Comparison of ENCODE assay signal across 1 cellular context in the genomic region with DNA sequence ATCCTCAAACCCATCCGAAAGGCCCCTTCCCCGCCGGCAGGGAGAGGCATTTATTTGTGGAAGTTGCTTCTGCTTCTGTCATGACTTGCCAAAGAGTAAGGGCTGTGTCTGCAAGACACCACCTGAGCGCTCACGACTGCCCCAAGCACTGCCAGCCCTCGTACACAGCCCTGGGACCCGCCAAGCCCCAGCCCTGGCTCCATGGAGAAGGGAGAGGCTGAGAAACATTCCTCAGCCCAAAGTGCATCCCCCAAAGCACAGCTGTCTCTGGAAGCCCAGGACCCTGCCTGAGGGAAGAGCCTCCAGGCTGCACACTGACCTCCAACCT.
TF ChIP-seq lines count a peak whose summit lies in the region.

No MANE protein-coding gene starts in this region.

TF ChIP-seq in IMR-90, 13 proteins besides CTCF, POLR2A, EP300 and RAD21:
- TF ChIP-seq, protein P1, sequence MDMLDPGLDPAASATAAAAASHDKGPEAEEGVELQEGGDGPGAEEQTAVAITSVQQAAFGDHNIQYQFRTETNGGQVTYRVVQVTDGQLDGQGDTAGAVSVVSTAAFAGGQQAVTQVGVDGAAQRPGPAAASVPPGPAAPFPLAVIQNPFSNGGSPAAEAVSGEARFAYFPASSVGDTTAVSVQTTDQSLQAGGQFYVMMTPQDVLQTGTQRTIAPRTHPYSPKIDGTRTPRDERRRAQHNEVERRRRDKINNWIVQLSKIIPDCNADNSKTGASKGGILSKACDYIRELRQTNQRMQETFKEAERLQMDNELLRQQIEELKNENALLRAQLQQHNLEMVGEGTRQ (IDR thresholded peaks at IDR 0.05; ENCODE audit: low read depth, low read length), result no peak
- no peak for TF ChIP-seq RFX5 (IDR thresholded peaks at IDR 0.05; ENCODE audit: low read depth, low read length)
